8 cellular contexts compared by ENCODE assay signal in the genomic region with DNA sequence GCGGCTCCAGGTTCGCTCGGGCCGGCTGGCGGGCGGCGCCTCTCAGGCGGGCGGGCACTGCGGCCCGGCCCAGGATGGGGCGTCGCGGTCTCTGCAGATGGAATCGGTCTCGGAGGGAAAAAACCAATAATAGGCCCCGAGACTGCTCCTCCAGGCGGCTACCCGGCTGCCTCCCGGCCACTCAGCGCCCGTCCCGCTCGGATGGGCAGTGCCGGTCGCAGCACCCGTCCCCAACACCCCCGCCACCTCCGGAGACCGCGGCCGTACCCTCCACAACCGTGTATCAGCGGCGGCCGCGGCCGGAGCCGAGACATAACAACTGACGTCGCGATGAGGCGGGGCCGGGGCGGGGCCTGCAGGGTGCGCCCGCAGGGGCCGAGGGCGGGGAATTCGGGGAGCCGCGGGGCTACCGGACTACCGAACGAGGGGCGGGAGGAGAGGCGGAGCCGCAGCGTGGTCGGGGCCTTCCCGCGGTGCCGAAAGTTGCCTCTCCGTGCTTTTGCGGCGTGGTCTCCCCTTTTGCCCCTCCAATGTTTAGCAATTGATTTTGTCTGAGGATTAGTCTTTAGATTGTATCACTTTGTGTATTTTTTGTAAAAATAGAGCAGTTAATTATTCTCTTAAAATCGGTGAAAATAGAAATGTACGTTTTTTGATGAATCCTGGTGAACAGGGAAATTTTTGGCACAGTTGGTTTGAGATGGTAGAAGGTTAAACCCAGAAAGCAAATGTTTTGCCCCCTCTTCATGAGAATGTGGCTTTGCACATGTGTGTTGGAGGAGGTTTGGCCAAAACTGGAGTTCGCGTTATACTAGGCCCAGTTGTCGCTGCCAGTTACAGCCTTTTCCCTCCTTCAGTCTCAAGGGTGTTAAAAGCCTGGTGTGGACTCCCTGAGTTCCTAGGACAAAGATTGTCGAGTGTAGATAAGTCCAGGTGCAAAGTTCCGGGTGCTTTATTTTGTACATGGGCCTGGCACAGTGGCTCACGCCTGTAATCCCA. TPM values are rescaled to one million over a fixed set of nuclear protein-coding genes. Genes with fewer than 3 reads are reported as not detected.
DNase-seq lines count a peak whose midpoint lies in the region; ATAC-seq and TF ChIP-seq lines count a peak whose summit lies in the region.

A gene with protein sequence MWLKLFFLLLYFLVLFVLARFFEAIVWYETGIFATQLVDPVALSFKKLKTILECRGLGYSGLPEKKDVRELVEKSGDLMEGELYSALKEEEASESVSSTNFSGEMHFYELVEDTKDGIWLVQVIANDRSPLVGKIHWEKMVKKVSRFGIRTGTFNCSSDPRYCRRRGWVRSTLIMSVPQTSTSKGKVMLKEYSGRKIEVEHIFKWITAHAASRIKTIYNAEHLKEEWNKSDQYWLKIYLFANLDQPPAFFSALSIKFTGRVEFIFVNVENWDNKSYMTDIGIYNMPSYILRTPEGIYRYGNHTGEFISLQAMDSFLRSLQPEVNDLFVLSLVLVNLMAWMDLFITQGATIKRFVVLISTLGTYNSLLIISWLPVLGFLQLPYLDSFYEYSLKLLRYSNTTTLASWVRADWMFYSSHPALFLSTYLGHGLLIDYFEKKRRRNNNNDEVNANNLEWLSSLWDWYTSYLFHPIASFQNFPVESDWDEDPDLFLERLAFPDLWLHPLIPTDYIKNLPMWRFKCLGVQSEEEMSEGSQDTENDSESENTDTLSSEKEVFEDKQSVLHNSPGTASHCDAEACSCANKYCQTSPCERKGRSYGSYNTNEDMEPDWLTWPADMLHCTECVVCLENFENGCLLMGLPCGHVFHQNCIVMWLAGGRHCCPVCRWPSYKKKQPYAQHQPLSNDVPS (minus strand): TSS at position 317 of the 999 bp plus-strand sequence. CDS start 979 bp downstream, outside the sequence.

- H3K27me3 Mint-ChIP-seq in activated CD4-positive, alpha-beta T cell treated with anti-CD3 and anti-CD28 coated beads for 36 hours, result peaks cover 2% of the 10 kb centered on the region
- peaks cover 2% of the 10 kb centered on the region for H3K27me3 Mint-ChIP-seq in chondrocyte (ENCODE audit: low read depth)

- H3K36me3 Mint-ChIP-seq in activated CD4-positive, alpha-beta T cell treated with anti-CD3 and anti-CD28 coated beads for 36 hours (ENCODE audit: low read depth), result peaks cover 13% of the 10 kb centered on the region
- H3K36me3 Mint-ChIP-seq in chondrocyte (ENCODE audit: low read depth), result peaks cover 3% of the 10 kb centered on the region

- ATAC-seq in GM19035 (IDR thresholded peaks at IDR 0.05; ENCODE audit: unreplicated experiment) (peak; percentile 82), HG03354 (IDR thresholded peaks at IDR 0.05; ENCODE audit: poor library complexity, severe bottlenecking, unreplicated experiment) (peak; percentile 81)
- peak; percentile 89 for ATAC-seq in activated CD4-positive, alpha-beta T cell treated with anti-CD3 and anti-CD28 coated beads for 36 hours

- H3K9me3 Mint-ChIP-seq in activated CD4-positive, alpha-beta T cell treated with anti-CD3 and anti-CD28 coated beads for 36 hours (ENCODE audit: low read depth), result no peaks in the 10 kb centered on the region
- H3K9me3 Mint-ChIP-seq in chondrocyte (ENCODE audit: low read depth), result no peaks in the 10 kb centered on the region

- POLR2A ChIA-PET in activated CD4-positive, alpha-beta T cell treated with anti-CD3 and anti-CD28 coated beads for 36 hours (lab: Charles Lee), result interaction anchor here (0.6 to 2.4 kb wide), 2 partner anchors 105 to 183 kb away, joined by 3 to 16 read pairs; partner anchors contain the start of gene KDM3A

- TF ChIP-seq CTCF in chondrocyte (IDR thresholded peaks at IDR 0.05), result no peak

- DNase-seq in AG20443 (ENCODE audit: low spot score), result peak; percentile 98
- peak; percentile 80 for DNase-seq in NCI-H510A treated with DMSO at 0.1 percent for 48 hours (lab: John Stamatoyannopoulos, UW)
- peak; percentile 96 for DNase-seq in activated CD4-positive, alpha-beta T cell treated with anti-CD3 and anti-CD28 coated beads for 36 hours
- peak; percentile 97 for DNase-seq in chondrocyte (ENCODE audit: low spot score)
- peak; percentile 72 for DNase-seq in kidney glomerular epithelial cell (lab: John Stamatoyannopoulos, UW)
- DNase-seq in stimulated activated CD4-positive, alpha-beta T cell treated with anti-CD3 and anti-CD28 coated beads, Interleukin-15, amount 100 ng/mL, for 48 hours (ENCODE audit: low read depth in 2 of 2), result peak; percentile 82 to 91

- peaks cover 29% of the 10 kb centered on the region for H3K4me1 Mint-ChIP-seq in activated CD4-positive, alpha-beta T cell treated with anti-CD3 and anti-CD28 coated beads for 36 hours
- H3K4me1 Mint-ChIP-seq in chondrocyte (ENCODE audit: low read depth), result peaks cover 25% of the 10 kb centered on the region

- H3K4me3 Mint-ChIP-seq in activated CD4-positive, alpha-beta T cell treated with anti-CD3 and anti-CD28 coated beads for 36 hours, result peak within 1 kb of the TSS; percentile 95
- H3K4me3 Mint-ChIP-seq in chondrocyte (ENCODE audit: unreplicated experiment), result peak within 1 kb of the TSS; percentile 95

- CTCF ChIA-PET in activated CD4-positive, alpha-beta T cell treated with anti-CD3 and anti-CD28 coated beads for 36 hours (lab: Charles Lee), result interaction anchor here (1.3 kb wide), 1 partner anchor 141 kb away, joined by 4 read pairs; no protein-coding TSS in a partner anchor

- intact Hi-C loops in activated CD4-positive, alpha-beta T cell treated with anti-CD3 and anti-CD28 coated beads for 36 hours (cut with DNase I, micrococcal nuclease), result loop anchor here (1.0 to 5.0 kb wide), 8 partner anchors 39 to 517 kb away; partner anchors contain the start of genes CHMP3 (in 2 of the 2), KDM3A (in 2 of the 2), IMMT (in 1 of the 2) and POLR1A (in 1 of the 2)

- peak within 1 kb of the TSS; percentile 96 for H3K27ac Mint-ChIP-seq in activated CD4-positive, alpha-beta T cell treated with anti-CD3 and anti-CD28 coated beads for 36 hours
- H3K27ac Mint-ChIP-seq in chondrocyte (ENCODE audit: unreplicated experiment), result peak within 1 kb of the TSS; percentile 97

RNA-seq across cellular contexts. Expression of the gene that starts here (rescaled TPM):
- 10 to 100 TPM in 1 of 2 experiments, 1 to 10 TPM in 1; 8.4 to 10.0 TPM for total RNA-seq in activated CD4-positive, alpha-beta T cell treated with anti-CD3 and anti-CD28 coated beads for 36 hours
- 28.5 to 32.4 TPM (median 32.3 TPM) in 3 replicates for total RNA-seq in chondrocyte

Comparison
In these comparisons a context has a peak if more than half of its experiments do, and no peak if none do; other contexts are left out.
1. Peak in every context shown above with its lines: DNase-seq and ATAC-seq.